8 cellular contexts compared by ENCODE assay signal in the genomic region with DNA sequence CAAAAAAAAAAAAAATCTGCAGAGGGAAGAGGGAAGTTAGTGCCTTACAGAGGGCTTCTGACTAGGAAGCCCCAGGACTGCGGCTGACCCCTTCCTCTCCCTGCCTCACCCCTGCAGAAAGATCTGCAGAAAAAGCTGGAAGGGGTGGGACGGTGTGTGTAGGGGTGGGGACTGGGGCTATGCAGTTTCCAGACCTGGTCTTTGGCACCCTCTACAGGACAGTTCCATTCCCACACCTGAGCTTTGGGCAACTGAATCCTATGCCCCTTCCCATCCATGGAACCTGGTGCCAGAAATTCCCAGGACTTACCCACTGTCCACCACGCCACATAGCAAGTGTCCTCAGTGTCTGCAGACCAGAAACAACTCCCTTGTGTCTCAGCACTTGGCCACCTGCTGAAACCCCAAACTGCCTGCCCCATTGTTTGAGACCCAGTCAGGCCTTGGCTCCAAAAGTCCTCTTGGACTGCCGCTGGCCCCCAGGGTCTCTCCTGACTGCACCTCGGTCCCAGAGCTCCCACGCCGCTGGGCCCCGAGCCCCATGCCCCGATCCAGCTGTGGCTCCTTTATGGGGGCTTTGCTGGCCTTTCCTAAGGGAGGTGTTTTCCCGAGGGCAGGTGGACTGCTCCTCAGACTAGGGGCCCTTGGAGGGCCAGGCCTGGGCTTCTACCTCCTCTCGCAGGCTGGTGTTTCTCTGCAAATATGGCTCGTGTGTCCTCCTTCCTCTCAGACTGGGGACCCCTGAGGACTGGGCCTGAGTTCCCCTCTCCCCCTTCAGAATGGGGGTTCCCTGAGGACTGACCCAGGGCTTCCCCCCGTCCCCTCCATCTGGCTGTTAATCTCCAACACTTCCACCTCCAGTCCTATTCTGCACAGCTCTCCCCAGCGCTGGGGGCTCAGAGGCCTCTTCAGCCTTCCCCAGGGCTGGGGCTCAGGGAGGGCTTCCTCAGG.
A peak's percentile ranks its signal among the peaks of the same experiment; 100 is the strongest.
DNase-seq lines count a peak whose midpoint lies in the region; ATAC-seq and TF ChIP-seq lines count a peak whose summit lies in the region.
"Not testable (repeated sequence)": the region's sequence is repeated elsewhere in the genome, so short reads cannot be mapped to it uniquely, and the experiment has no call there.

No MANE protein-coding gene starts in this region.

- not testable (repeated sequence) for H3K9me2 ChIP-seq in PC-3 (replicated peaks; ENCODE audit: low read length)

- POLR2A ChIA-PET in PC-3 (lab: Charles Lee; ENCODE audit: unreplicated experiment) = not testable (repeated sequence)

- not testable (repeated sequence) for H3K36me3 ChIP-seq in PC-3 (ENCODE audit: low read depth, low read length); left lung; tibial artery

- not testable (repeated sequence) for BruUV-seq in PC-3 (replicated peaks; lab: Mats Ljungman, UMichigan)

- not testable (repeated sequence) for H3K9ac ChIP-seq in PC-3 (ENCODE audit: low read length)

- CTCF ChIA-PET in PC-3 (lab: Charles Lee) = not testable (repeated sequence)

- ATAC-seq in PC-3, left lung: not testable (repeated sequence)

- not testable (repeated sequence) for H3K79me2 ChIP-seq in PC-3 (ENCODE audit: low read length)

- not testable (repeated sequence) for H3K9me3 ChIP-seq in PC-3 (ENCODE audit: low read length); left lung; tibial artery

- H3K4me1 ChIP-seq in PC-3 (ENCODE audit: insufficient read depth, low read length); left lung; tibial artery: not testable (repeated sequence)

- not testable (repeated sequence) for H4K20me1 ChIP-seq in PC-3 (ENCODE audit: low read length)

- H3K27ac ChIP-seq in PC-3 (ENCODE audit: low read length); dorsolateral prefrontal cortex; left lung; tibial artery: not testable (repeated sequence)

- H3K4me3 ChIP-seq in PC-3 (ENCODE audit: low read length); dorsolateral prefrontal cortex; left lung; tibial artery: not testable (repeated sequence)

- not testable (repeated sequence) for H2AFZ ChIP-seq in PC-3 (ENCODE audit: low read length)

- peak; percentile 28 for DNase-seq in COLO829 (ENCODE audit: low spot score)
- peak; percentile 2 for DNase-seq in GM19238 (ENCODE audit: insufficient read length, low spot score)
- DNase-seq in PC-3 = peak; percentile 51
- peak; percentile 2 for DNase-seq in activated T-cell treated with anti-CD3 and anti-CD28 coated beads for 24 hours (ENCODE audit: low read depth)
- peak in 3 of 10 donors; percentile 14 to 47 (median 41) for DNase-seq in dorsolateral prefrontal cortex
- peak in 1 of 2 donors; percentile 67 for DNase-seq in left lung
- not testable (repeated sequence) for DNase-seq in tibial artery

- H3K27me3 ChIP-seq in PC-3 (ENCODE audit: low read length); dorsolateral prefrontal cortex; left lung; tibial artery: not testable (repeated sequence)

- not testable (repeated sequence) for H3F3A ChIP-seq in PC-3 (ENCODE audit: low read length, unreplicated experiment)

- H3K4me2 ChIP-seq in PC-3 (ENCODE audit: low read length) = not testable (repeated sequence)

- intact Hi-C loops in PC-3 (cut with micrococcal nuclease); dorsolateral prefrontal cortex (cut with DNase I); left lung (cut with DNase I); tibial artery (cut with DNase I; ENCODE audit: low total_unique reads): not testable (repeated sequence)

- TF ChIP-seq CTCF in LNCAP (IDR thresholded peaks at IDR 0.05) (peak; percentile 51), PC-3 (conservative IDR thresholded peaks at IDR 0.05; ENCODE audit: low read depth, low read length) (peak; percentile 53), dorsolateral prefrontal cortex (IDR thresholded peaks at IDR 0.05 in 54 of 56, conservative IDR thresholded peaks at IDR 0.05 in 2 of 56; ENCODE audit: low read depth in 1 of 56, partially characterized antibody in 56 of 56) (peak in 54 of 56 donors; percentile 20 to 77 (median 60)), left lung (IDR thresholded peaks at IDR 0.05) (peak; percentile 21 to 46), tibial artery (IDR thresholded peaks at IDR 0.05) (peak; percentile 26 to 44)
